ENCODE assay signal across 16 cellular contexts in the genomic region with DNA sequence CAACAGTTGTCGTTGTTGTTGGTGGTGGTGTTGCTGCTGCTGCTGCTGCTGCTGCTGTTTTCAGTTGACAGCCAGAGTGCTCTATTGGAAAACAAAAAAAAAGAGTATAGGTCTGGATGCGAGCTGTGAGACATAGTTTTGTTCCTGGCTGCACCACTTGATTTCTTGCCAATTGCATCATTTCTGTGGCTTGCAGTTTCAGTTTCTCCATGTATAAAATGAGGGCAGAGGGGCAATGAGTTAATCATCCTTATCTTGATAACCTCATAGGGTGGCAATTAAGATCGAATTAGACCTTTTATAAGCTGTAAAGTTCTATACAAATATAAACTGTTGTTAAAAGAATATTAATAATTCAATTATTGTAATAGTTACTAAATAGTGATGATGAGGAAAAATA.
DNase-seq lines count a peak whose midpoint lies in the region; ATAC-seq and TF ChIP-seq lines count a peak whose summit lies in the region.
"Had no signal": no experiment of that assay in that cellular context is flagged by ENCODE, and none has a peak within 500 bp of the region (broad histone marks: within the 10 kb centered on the region; RNA-seq: fewer than 3 reads in every experiment).

No MANE protein-coding gene starts in this region.

- TF ChIP-seq CTCF in esophagus muscularis mucosa (IDR thresholded peaks at IDR 0.05): no peak

- H3K9me3 ChIP-seq in esophagus muscularis mucosa: no peaks in the 10 kb centered on the region
- H3K9me3 ChIP-seq: esophagus squamous epithelium, lower lobe of right lung, thyroid gland had no signal

- intact Hi-C loops in esophagus muscularis mucosa (cut with DNase I): no loop called here

- peak; percentile 62 to 64 for ATAC-seq in activated T-cell treated with anti-CD3 and anti-CD28 coated beads, Interleukin-2, amount 50 U/mL, for 72 hours (replicated peaks in 1 of 2)
- ATAC-seq in effector memory CD8-positive, alpha-beta T cell (replicated peaks): no peak
- no peak for ATAC-seq in HG02973 (IDR thresholded peaks at IDR 0.05; ENCODE audit: unreplicated experiment)

- no peaks in the 10 kb centered on the region for H3K36me3 ChIP-seq in esophagus muscularis mucosa
- H3K36me3 ChIP-seq: esophagus squamous epithelium, lower lobe of right lung, thyroid gland had no signal

- peak; percentile 6 to 16 for DNase-seq in activated T-cell treated with anti-CD3 and anti-CD28 coated beads, Interleukin-2, amount 50 U/mL, for 72 hours
- no peak for DNase-seq in activated T-cell treated with anti-CD3 and anti-CD28 coated beads, Interleukin-2, amount 50 U/mL, for 48 hours
- DNase-seq in NCI-H1694 (lab: John Stamatoyannopoulos, UW) (peak; percentile 13), esophagus muscularis mucosa (ENCODE audit: extremely low spot score) (no peak), stromal cell of bone marrow (ENCODE audit: low read depth) (peak; percentile 7), NCI-H1048 (lab: John Stamatoyannopoulos, UW) (no peak)
- no peak for DNase-seq in effector memory CD8-positive, alpha-beta T cell
- DNase-seq: activated CD4-positive, alpha-beta T cell treated with anti-CD3 and anti-CD28 coated beads, Interleukin-2, amount 50 U/mL, for 48 hours; cortex of kidney; esophagus squamous epithelium; lower lobe of right lung; NCI-H2081; stimulated activated CD4-positive, alpha-beta T cell treated with anti-CD3 and anti-CD28 coated beads, Interleukin-1b, Interleukin-23, amount 100 ng/mL, for 48 hours; thyroid gland had no signal

- H3K27me3 ChIP-seq in esophagus muscularis mucosa: no peaks in the 10 kb centered on the region
- H3K27me3 ChIP-seq: esophagus squamous epithelium, thyroid gland had no signal

- no peak overlapping the region for H3K4me3 Mint-ChIP-seq in activated T-cell treated with anti-CD3 and anti-CD28 coated beads, Interleukin-2, amount 50 U/mL, for 72 hours
- no peak overlapping the region for H3K4me3 Mint-ChIP-seq in effector memory CD8-positive, alpha-beta T cell

- TF ChIP-seq POLR2A in esophagus muscularis mucosa (IDR thresholded peaks at IDR 0.05; ENCODE audit: low read depth): no peak

- no peaks in the 10 kb centered on the region for H3K36me3 Mint-ChIP-seq in activated T-cell treated with anti-CD3 and anti-CD28 coated beads, Interleukin-2, amount 50 U/mL, for 72 hours (ENCODE audit: insufficient read depth in 2 of 2)
- H3K36me3 Mint-ChIP-seq in effector memory CD8-positive, alpha-beta T cell (ENCODE audit: insufficient read depth): peaks cover 2% of the 10 kb centered on the region

- peaks cover 21% of the 10 kb centered on the region for H3K4me1 Mint-ChIP-seq in activated T-cell treated with anti-CD3 and anti-CD28 coated beads, Interleukin-2, amount 50 U/mL, for 72 hours (ENCODE audit: low read depth)
- H3K4me1 Mint-ChIP-seq in effector memory CD8-positive, alpha-beta T cell (ENCODE audit: low read depth in 2 of 2): no peaks in the 10 kb centered on the region

- 30% methylated on average over 3 of the region's 3 CpGs for WGBS in esophagus muscularis mucosa

- peaks cover 7% of the 10 kb centered on the region for H3K27me3 Mint-ChIP-seq in activated T-cell treated with anti-CD3 and anti-CD28 coated beads, Interleukin-2, amount 50 U/mL, for 72 hours (ENCODE audit: low read depth)
- peaks cover 19 to 26% of the 10 kb centered on the region in 2 donors for H3K27me3 Mint-ChIP-seq in effector memory CD8-positive, alpha-beta T cell

- no peak overlapping the region for H3K4me3 ChIP-seq in esophagus muscularis mucosa
- H3K4me3 ChIP-seq: esophagus squamous epithelium, lower lobe of right lung, thyroid gland had no signal

- H3K4me1 ChIP-seq in esophagus muscularis mucosa: peaks cover 0 to 6% (median 3%) of the 10 kb centered on the region in 4 donors
- H3K4me1 ChIP-seq: esophagus squamous epithelium, thyroid gland had no signal

- peak overlapping the region in 3 of 4 donors; percentile 11 to 57 (median 13) for H3K27ac ChIP-seq in esophagus muscularis mucosa (replicated peaks in 1 of 4)
- H3K27ac ChIP-seq: HL-60, lower lobe of right lung, thyroid gland had no signal

- no peak for TF ChIP-seq EP300 in esophagus muscularis mucosa (IDR thresholded peaks at IDR 0.05)

- no peak overlapping the region for H3K27ac Mint-ChIP-seq in activated T-cell treated with anti-CD3 and anti-CD28 coated beads, Interleukin-2, amount 50 U/mL, for 72 hours
- H3K27ac Mint-ChIP-seq in effector memory CD8-positive, alpha-beta T cell: no peak overlapping the region

- H3K9me3 Mint-ChIP-seq in activated T-cell treated with anti-CD3 and anti-CD28 coated beads, Interleukin-2, amount 50 U/mL, for 72 hours: no peaks in the 10 kb centered on the region
- H3K9me3 Mint-ChIP-seq in effector memory CD8-positive, alpha-beta T cell: no peaks in the 10 kb centered on the region

Comparison
In these comparisons a context has a peak if more than half of its experiments do, and no peak if none do; other contexts are left out.
1. DNase-seq: peak in activated T-cell treated with anti-CD3 and anti-CD28 coated beads, Interleukin-2, amount 50 U/mL, for 72 hours (2 of 2), NCI-H1694 (single experiment) and stromal cell of bone marrow (single experiment); none in activated T-cell treated with anti-CD3 and anti-CD28 coated beads, Interleukin-2, amount 50 U/mL, for 48 hours (0 of 2), esophagus muscularis mucosa (single experiment), effector memory CD8-positive, alpha-beta T cell (0 of 3) and NCI-H1048 (single experiment).
2. ATAC-seq: peak in activated T-cell treated with anti-CD3 and anti-CD28 coated beads, Interleukin-2, amount 50 U/mL, for 72 hours (2 of 2); none in effector memory CD8-positive, alpha-beta T cell (single experiment) and HG02973 (single experiment).